Comparison of ENCODE assay signal across 14 cellular contexts in the genomic region with DNA sequence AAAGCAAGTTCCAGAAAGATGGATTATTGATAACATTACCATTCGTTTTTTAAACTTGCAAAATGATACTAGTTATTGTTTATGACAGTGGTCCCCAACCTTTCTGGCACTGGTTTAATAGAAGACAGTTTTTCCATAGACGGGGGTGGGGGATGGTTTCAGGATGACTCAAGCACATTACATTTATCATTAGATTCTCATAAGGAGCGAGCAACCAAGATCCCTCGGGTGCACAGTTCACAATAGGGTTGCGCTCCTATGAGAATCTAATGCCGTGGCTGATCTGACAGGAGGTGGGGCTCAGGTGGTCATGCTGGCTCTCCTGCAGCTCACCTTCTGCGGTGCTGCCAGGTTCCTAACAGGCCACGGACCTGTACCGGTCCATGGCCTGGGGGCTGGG.
DNase-seq lines count a peak whose midpoint lies in the region; ATAC-seq, FAIRE-seq and TF ChIP-seq lines count a peak whose summit lies in the region.
"Had no signal": no experiment of that assay in that cellular context is flagged by ENCODE, and none has a peak within 500 bp of the region (broad histone marks: within the 10 kb centered on the region; RNA-seq: fewer than 3 reads in every experiment).

No MANE protein-coding gene starts in this region.

- peak overlapping the region; percentile 14 for H3K4me3 Mint-ChIP-seq in T-helper 2 cell treated with Interferon-gamma antibody and Interleukin-4, amounts not matched to agents 5 μg/mL and 100 μg/mL, for 36 hours
- H3K4me3 Mint-ChIP-seq in activated B cell treated with CpG ODN at 0.5 μM for 24 hours = no peak overlapping the region
- peak overlapping the region; percentile 34 for H3K4me3 Mint-ChIP-seq in activated naive CD8-positive, alpha-beta T cell treated with anti-CD3 and anti-CD28 coated beads, Interleukin-2, amount 50 U/mL, for 24 hours

- intact Hi-C loops in activated B cell treated with CpG ODN at 0.5 μM for 24 hours (cut with micrococcal nuclease) = no loop called here

- no peak for ATAC-seq in activated B cell treated with CpG ODN at 0.5 μM for 24 hours (ENCODE audit: low read depth)
- peak; percentile 70 for ATAC-seq in activated naive CD8-positive, alpha-beta T cell treated with anti-CD3 and anti-CD28 coated beads, Interleukin-2, amount 50 U/mL, for 24 hours
- ATAC-seq: heart right ventricle, upper lobe of right lung had no signal

- DNase-seq in T-helper 2 cell treated with Interferon-gamma antibody and Interleukin-4, amounts not matched to agents 5 μg/mL and 100 μg/mL, for 36 hours (ENCODE audit: low spot score) = no peak
- no peak for DNase-seq in T-helper 2 cell
- no peak for DNase-seq in activated B cell treated with CpG ODN at 0.5 μM for 24 hours
- DNase-seq in activated naive CD8-positive, alpha-beta T cell treated with anti-CD3 and anti-CD28 coated beads, Interleukin-2, amount 50 U/mL, for 24 hours = peak; percentile 44
- DNase-seq in stimulated activated CD4-positive, alpha-beta T cell treated with anti-CD3 and anti-CD28 coated beads, TNF-alpha, amount 100 ng/mL, for 4 hours (ENCODE audit: low read depth in 3 of 3) = peak in 2 of 3 experiments; percentile 24 to 34
- DNase-seq in H54 (ENCODE audit: insufficient read length, low spot score) = no peak
- no peak for DNase-seq in SKM-1 (lab: John Stamatoyannopoulos, UW; ENCODE audit: unreplicated experiment)
- DNase-seq in kidney glomerular epithelial cell (lab: John Stamatoyannopoulos, UW) = no peak
- DNase-seq: heart right ventricle, MM.1S, NCI-H2029, NCI-H748 treated with DMSO at 0.1 percent for 48 hours, upper lobe of right lung had no signal

- no peak for FAIRE-seq in H54 (lab: Jason Lieb, UNC)
- FAIRE-seq: astrocyte had no signal

- no peak for TF ChIP-seq CTCF in activated B cell treated with CpG ODN at 0.5 μM for 24 hours (IDR thresholded peaks at IDR 0.05)

- H3K27me3 Mint-ChIP-seq in T-helper 2 cell treated with Interferon-gamma antibody and Interleukin-4, amounts not matched to agents 5 μg/mL and 100 μg/mL, for 36 hours (ENCODE audit: low read depth) = no peaks in the 10 kb centered on the region
- H3K27me3 Mint-ChIP-seq in activated B cell treated with CpG ODN at 0.5 μM for 24 hours = no peaks in the 10 kb centered on the region
- H3K27me3 Mint-ChIP-seq in activated naive CD8-positive, alpha-beta T cell treated with anti-CD3 and anti-CD28 coated beads, Interleukin-2, amount 50 U/mL, for 24 hours = no peaks in the 10 kb centered on the region

- H3K9me3 Mint-ChIP-seq in T-helper 2 cell treated with Interferon-gamma antibody and Interleukin-4, amounts not matched to agents 5 μg/mL and 100 μg/mL, for 36 hours = peaks cover 14% of the 10 kb centered on the region
- peaks cover 4% of the 10 kb centered on the region for H3K9me3 Mint-ChIP-seq in activated B cell treated with CpG ODN at 0.5 μM for 24 hours
- peaks cover 22% of the 10 kb centered on the region for H3K9me3 Mint-ChIP-seq in activated naive CD8-positive, alpha-beta T cell treated with anti-CD3 and anti-CD28 coated beads, Interleukin-2, amount 50 U/mL, for 24 hours

- TF ChIP-seq POLR2A in H54 (IDR thresholded peaks at IDR 0.05; ENCODE audit: low read depth, low read length) = no peak

- no peak overlapping the region for H3K27ac Mint-ChIP-seq in T-helper 2 cell treated with Interferon-gamma antibody and Interleukin-4, amounts not matched to agents 5 μg/mL and 100 μg/mL, for 36 hours
- H3K27ac Mint-ChIP-seq in activated B cell treated with CpG ODN at 0.5 μM for 24 hours = peak overlapping the region; percentile 59
- H3K27ac Mint-ChIP-seq in activated naive CD8-positive, alpha-beta T cell treated with anti-CD3 and anti-CD28 coated beads, Interleukin-2, amount 50 U/mL, for 24 hours = peak overlapping the region; percentile 77

- CTCF ChIA-PET in activated B cell treated with CpG ODN at 0.5 μM for 24 hours (lab: Charles Lee) = interaction anchor here (2.1 kb wide), 1 partner anchor 84 kb away, joined by 7 read pairs; no protein-coding TSS in a partner anchor

- peaks cover 65% of the 10 kb centered on the region for H3K36me3 Mint-ChIP-seq in T-helper 2 cell treated with Interferon-gamma antibody and Interleukin-4, amounts not matched to agents 5 μg/mL and 100 μg/mL, for 36 hours (ENCODE audit: low read depth)
- H3K36me3 Mint-ChIP-seq in activated B cell treated with CpG ODN at 0.5 μM for 24 hours (ENCODE audit: low read depth) = peaks cover 49% of the 10 kb centered on the region
- H3K36me3 Mint-ChIP-seq in activated naive CD8-positive, alpha-beta T cell treated with anti-CD3 and anti-CD28 coated beads, Interleukin-2, amount 50 U/mL, for 24 hours (ENCODE audit: low read depth) = peaks cover 53% of the 10 kb centered on the region

- POLR2A ChIA-PET in activated B cell treated with CpG ODN at 0.5 μM for 24 hours (lab: Charles Lee) = interaction anchor here (1.3 kb wide), 1 partner anchor 38 kb away, joined by 3 read pairs; no protein-coding TSS in a partner anchor

- H3K4me1 Mint-ChIP-seq in T-helper 2 cell treated with Interferon-gamma antibody and Interleukin-4, amounts not matched to agents 5 μg/mL and 100 μg/mL, for 36 hours (ENCODE audit: low read depth) = peaks cover 64% of the 10 kb centered on the region
- peaks cover 66% of the 10 kb centered on the region for H3K4me1 Mint-ChIP-seq in activated B cell treated with CpG ODN at 0.5 μM for 24 hours
- H3K4me1 Mint-ChIP-seq in activated naive CD8-positive, alpha-beta T cell treated with anti-CD3 and anti-CD28 coated beads, Interleukin-2, amount 50 U/mL, for 24 hours = peaks cover 87% of the 10 kb centered on the region

Comparison
In these comparisons a context has a peak if more than half of its experiments do, and no peak if none do; other contexts are left out.
1. DNase-seq: peak in activated naive CD8-positive, alpha-beta T cell treated with anti-CD3 and anti-CD28 coated beads, Interleukin-2, amount 50 U/mL, for 24 hours (single experiment) and stimulated activated CD4-positive, alpha-beta T cell treated with anti-CD3 and anti-CD28 coated beads, TNF-alpha, amount 100 ng/mL, for 4 hours (2 of 3); none in T-helper 2 cell treated with Interferon-gamma antibody and Interleukin-4, amounts not matched to agents 5 μg/mL and 100 μg/mL, for 36 hours (single experiment), T-helper 2 cell (0 of 5), activated B cell treated with CpG ODN at 0.5 μM for 24 hours (single experiment), H54 (single experiment), SKM-1 (single experiment) and kidney glomerular epithelial cell (single experiment).